19 cellular contexts compared by ENCODE assay signal in genomic region chr6:46998436-46999017, GRCh38. TPM values are rescaled to one million over a fixed set of nuclear protein-coding genes. Genes with fewer than 3 reads are reported as not detected.
"Had no signal": no experiment of that assay in that cellular context is flagged by ENCODE, and none has a peak within 500 bp of the region (broad histone marks: within the 10 kb centered on the region; RNA-seq: fewer than 3 reads in every experiment).

No MANE protein-coding gene starts in this region.

- H3K4me1 ChIP-seq: heart right ventricle, left lung, uterus had no signal

- DNase-seq: activated CD4-positive, alpha-beta T cell treated with anti-CD3 and anti-CD28 coated beads for 48 hours; activated CD8-positive, alpha-beta memory T cell treated with anti-CD3 and anti-CD28 coated beads, Interleukin-2, amount 50 U/mL, for 48 hours; activated CD8-positive, alpha-beta T cell treated with anti-CD3 and anti-CD28 coated beads, Interleukin-2, amount 10 ng/mL, durations not matched to agents 7 days and 5 days; activated gamma-delta T cell; activated T-cell treated with anti-CD3 and anti-CD28 coated beads, Interleukin-2, amount 50 U/mL, for 72 hours; cerebellar nuclear complex; endodermal cell; heart right ventricle; left lung; naive thymus-derived CD8-positive, alpha-beta T cell; retina; T-helper 17 cell; thyroid gland; uterus had no signal

- H3K27ac ChIP-seq: heart right ventricle, left lung, thyroid gland, uterus had no signal

- H3K36me3 ChIP-seq: heart right ventricle, left lung, thyroid gland, uterus had no signal

- H3K9me3 ChIP-seq: heart right ventricle, left lung, thyroid gland, uterus had no signal

- H3K27me3 ChIP-seq: left lung, thyroid gland, uterus had no signal

- ATAC-seq: activated CD8-positive, alpha-beta T cell treated with anti-CD3 and anti-CD28 coated beads, Interleukin-2, amount 10 ng/mL, durations not matched to agents 7 days and 5 days; activated naive CD4-positive, alpha-beta T cell treated with anti-CD3 and anti-CD28 coated beads, Interleukin-2, amount 50 U/mL, for 72 hours; activated T-cell treated with anti-CD3 and anti-CD28 coated beads, Interleukin-2, amount 50 U/mL, for 72 hours; heart right ventricle; left lung; naive thymus-derived CD8-positive, alpha-beta T cell; stimulated activated memory B cell treated with anti-CD40 and anti-IgM and Interleukin-4, amounts not matched to agents 10 μg/mL and 1 μg/mL and 100 μg/mL, for 72 hours; T-helper 17 cell; WTC11 had no signal

- H3K4me3 ChIP-seq: heart right ventricle, left lung, thyroid gland, uterus had no signal

RNA-seq across cellular contexts. Expression of gene ADGRF1, which starts 43.6 kb away (rescaled TPM):
- total RNA-seq: activated CD8-positive, alpha-beta T cell treated with anti-CD3 and anti-CD28 coated beads, Interleukin-2, amount 10 ng/mL, durations not matched to agents 7 days and 5 days; activated naive CD4-positive, alpha-beta T cell treated with anti-CD3 and anti-CD28 coated beads, Interleukin-2, amount 50 U/mL, for 72 hours; activated T-cell treated with anti-CD3 and anti-CD28 coated beads, Interleukin-2, amount 50 U/mL, for 72 hours; dermis microvascular lymphatic vessel endothelial cell; endodermal cell; frontal cortex; heart right ventricle; naive thymus-derived CD8-positive, alpha-beta T cell; T-helper 17 cell had no signal
- polyA plus RNA-seq: heart right ventricle; naive thymus-derived CD8-positive, alpha-beta T cell had no signal
